Comparison of ENCODE assay signal across 20 cellular contexts in the genomic region with DNA sequence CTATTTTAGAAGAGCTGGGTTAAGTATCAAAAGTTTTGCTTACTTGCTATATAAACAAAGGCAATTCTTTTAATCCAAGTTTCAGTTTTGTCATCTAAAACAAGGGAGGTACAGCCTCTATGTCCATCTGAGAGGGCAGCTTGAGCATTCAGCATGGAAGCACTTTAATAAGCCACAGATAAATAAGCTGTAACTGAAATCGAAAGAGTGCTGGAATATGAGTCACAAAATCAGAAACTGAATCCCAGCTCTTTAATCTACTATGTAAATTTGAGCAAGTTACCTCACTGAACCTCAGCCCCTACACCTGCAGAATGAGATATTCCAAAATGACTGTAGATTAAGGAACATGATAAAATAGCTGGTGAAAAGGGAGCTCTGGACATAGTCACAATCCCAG.
"Had no signal": no experiment of that assay in that cellular context is flagged by ENCODE, and none has a peak within 500 bp of the region (broad histone marks: within the 10 kb centered on the region; RNA-seq: fewer than 3 reads in every experiment).

No MANE protein-coding gene starts in this region.

- H3K4me3 ChIP-seq: gastroesophageal sphincter, heart right ventricle, transverse colon had no signal

- ATAC-seq: activated CD8-positive, alpha-beta T cell treated with anti-CD3 and anti-CD28 coated beads, Interleukin-2, amount 10 ng/mL, durations not matched to agents 7 days and 5 days; activated T-cell treated with anti-CD3 and anti-CD28 coated beads, Interleukin-2, amount 50 U/mL, for 72 hours; effector memory CD8-positive, alpha-beta T cell; gastroesophageal sphincter; heart right ventricle; naive thymus-derived CD4-positive, alpha-beta T cell had no signal

- H3K4me1 Mint-ChIP-seq: activated naive CD8-positive, alpha-beta T cell treated with anti-CD3 and anti-CD28 coated beads, Interleukin-2, amount 10 ng/mL, durations not matched to agents 7 days and 5 days had no signal

- H3K27ac ChIP-seq: gastroesophageal sphincter, heart right ventricle, neutrophil, transverse colon had no signal

- H3K9me3 ChIP-seq: gastroesophageal sphincter, heart right ventricle, neutrophil, transverse colon had no signal

- DNase-seq: activated CD4-positive, alpha-beta T cell treated with anti-CD3 and anti-CD28 coated beads for 48 hours; activated CD8-positive, alpha-beta memory T cell treated with anti-CD3 and anti-CD28 coated beads, Interleukin-2, amount 50 U/mL, for 4 hours; activated CD8-positive, alpha-beta T cell treated with anti-CD3 and anti-CD28 coated beads, Interleukin-2, amount 10 ng/mL, durations not matched to agents 7 days and 5 days; activated gamma-delta T cell treated with Interleukin-2 at 50 U/mL for 16 hours; activated naive CD8-positive, alpha-beta T cell treated with anti-CD3 and anti-CD28 coated beads, Interleukin-2, amount 10 ng/mL, durations not matched to agents 7 days and 5 days; activated T-cell treated with anti-CD3 and anti-CD28 coated beads, Interleukin-2, amount 50 U/mL, for 72 hours; anterior cingulate cortex; cerebellar nuclear complex; effector memory CD8-positive, alpha-beta T cell; heart right ventricle; islet precursor cell; naive thymus-derived CD4-positive, alpha-beta T cell; posterior cingulate gyrus; stimulated activated CD4-positive, alpha-beta T cell treated with anti-CD3 and anti-CD28 coated beads, Interleukin-4, amount 100 ng/mL, for 24 hours; stimulated activated naive CD4-positive, alpha-beta T cell treated with Interleukin-2 at 50 U/mL for 16 hours; T-helper 2 cell; transverse colon had no signal

- H3K27me3 ChIP-seq: gastroesophageal sphincter, heart right ventricle, neutrophil, transverse colon had no signal

- H3K27me3 Mint-ChIP-seq: activated naive CD8-positive, alpha-beta T cell treated with anti-CD3 and anti-CD28 coated beads, Interleukin-2, amount 10 ng/mL, durations not matched to agents 7 days and 5 days; dendritic cell treated with granulocyte-macrophage colony-stimulating factor and Interleukin-4, amounts not matched to agents 40 ng/mL and 50 ng/mL, for 4 days; effector memory CD8-positive, alpha-beta T cell; naive thymus-derived CD4-positive, alpha-beta T cell had no signal

- H3K9me3 Mint-ChIP-seq: activated naive CD8-positive, alpha-beta T cell treated with anti-CD3 and anti-CD28 coated beads, Interleukin-2, amount 10 ng/mL, durations not matched to agents 7 days and 5 days; activated T-cell treated with anti-CD3 and anti-CD28 coated beads, Interleukin-2, amount 50 U/mL, for 72 hours; dendritic cell treated with granulocyte-macrophage colony-stimulating factor and Interleukin-4, amounts not matched to agents 40 ng/mL and 50 ng/mL, for 4 days; effector memory CD8-positive, alpha-beta T cell; naive thymus-derived CD4-positive, alpha-beta T cell had no signal

- H3K4me3 Mint-ChIP-seq: activated CD8-positive, alpha-beta T cell treated with anti-CD3 and anti-CD28 coated beads, Interleukin-2, amount 10 ng/mL, durations not matched to agents 7 days and 5 days; activated naive CD8-positive, alpha-beta T cell treated with anti-CD3 and anti-CD28 coated beads, Interleukin-2, amount 10 ng/mL, durations not matched to agents 7 days and 5 days; activated T-cell treated with anti-CD3 and anti-CD28 coated beads, Interleukin-2, amount 50 U/mL, for 72 hours; dendritic cell treated with granulocyte-macrophage colony-stimulating factor and Interleukin-4, amounts not matched to agents 40 ng/mL and 50 ng/mL, for 4 days; effector memory CD8-positive, alpha-beta T cell; naive thymus-derived CD4-positive, alpha-beta T cell had no signal

- H3K4me1 ChIP-seq: heart right ventricle, transverse colon had no signal

- H3K27ac Mint-ChIP-seq: activated CD8-positive, alpha-beta T cell treated with anti-CD3 and anti-CD28 coated beads, Interleukin-2, amount 10 ng/mL, durations not matched to agents 7 days and 5 days; activated naive CD8-positive, alpha-beta T cell treated with anti-CD3 and anti-CD28 coated beads, Interleukin-2, amount 10 ng/mL, durations not matched to agents 7 days and 5 days; activated T-cell treated with anti-CD3 and anti-CD28 coated beads, Interleukin-2, amount 50 U/mL, for 72 hours; dendritic cell treated with granulocyte-macrophage colony-stimulating factor and Interleukin-4, amounts not matched to agents 40 ng/mL and 50 ng/mL, for 4 days; effector memory CD8-positive, alpha-beta T cell; naive thymus-derived CD4-positive, alpha-beta T cell had no signal
